Comparison of ENCODE assay signal across 10 cellular contexts in the genomic region with DNA sequence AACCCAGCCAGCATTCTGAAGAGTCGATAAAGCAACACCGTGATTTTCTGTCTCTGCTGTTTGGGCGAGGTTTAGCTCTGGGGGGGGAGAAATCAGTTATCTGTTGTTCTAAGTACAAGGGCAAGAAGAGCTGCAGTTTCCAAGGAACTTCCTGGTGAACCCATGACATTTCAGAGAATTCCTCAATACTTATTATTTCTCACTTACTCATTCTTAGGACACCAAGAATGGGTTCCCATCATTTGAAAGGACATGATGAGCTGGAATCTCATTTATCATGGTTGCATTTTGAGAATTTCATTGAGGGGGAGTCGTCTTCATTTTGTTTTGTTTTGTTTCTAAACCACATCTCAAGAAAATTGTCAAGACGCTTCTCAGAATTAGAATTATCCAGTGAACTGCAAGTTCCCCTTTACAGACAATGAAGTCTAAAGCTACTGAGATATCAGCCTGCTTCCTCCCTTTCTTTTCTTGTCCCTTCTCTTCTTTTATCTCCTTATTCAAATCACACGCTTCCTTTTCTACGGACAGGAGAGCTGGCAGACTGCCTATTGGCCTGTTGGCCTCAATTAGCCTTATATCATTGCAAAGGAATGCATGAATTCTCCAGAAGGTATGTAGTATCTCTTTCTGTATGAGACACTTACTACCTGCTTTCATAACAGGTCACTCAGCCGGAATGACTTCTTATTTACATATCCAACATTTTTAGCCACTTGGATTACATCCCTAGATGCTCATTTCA. TPM values are rescaled to one million over a fixed set of nuclear protein-coding genes. Genes with fewer than 3 reads are reported as not detected.
DNase-seq lines count a peak whose midpoint lies in the region; ATAC-seq and TF ChIP-seq lines count a peak whose summit lies in the region.
"Had no signal": no experiment of that assay in that cellular context is flagged by ENCODE, and none has a peak within 500 bp of the region (broad histone marks: within the 10 kb centered on the region; RNA-seq: fewer than 3 reads in every experiment).

No MANE protein-coding gene starts in this region.

- H3K9me2 ChIP-seq in MM.1S (replicated peaks; ENCODE audit: insufficient read depth, low read length) = no peaks in the 10 kb centered on the region

- H3K36me3 ChIP-seq in skeletal muscle tissue (ENCODE audit: control insufficient read depth in 3 of 3, insufficient read depth in 3 of 3, low read length in 3 of 3) (no peaks in the 10 kb centered on the region), MM.1S (replicated peaks; ENCODE audit: insufficient read depth, low read length) (no peaks in the 10 kb centered on the region)

- H3K9ac ChIP-seq in skeletal muscle tissue (ENCODE audit: low read depth in 1 of 3, low read length in 3 of 3) (no peak overlapping the region), MM.1S (ENCODE audit: low read length) (no peak overlapping the region)

- TF ChIP-seq CTCF in MM.1S (IDR thresholded peaks at IDR 0.05; ENCODE audit: low read length) = no peak

- H3F3A ChIP-seq in MM.1S (ENCODE audit: insufficient read depth, low read length) = peaks cover 15% of the 10 kb centered on the region; the same call in 1 of the 2 replicates

- H4K20me1 ChIP-seq in MM.1S (ENCODE audit: insufficient read depth, low read length) = no peaks in the 10 kb centered on the region

- peak overlapping the region; percentile 41 for H3K27ac ChIP-seq in skeletal muscle tissue (ENCODE audit: low read depth, low read length)
- no peak overlapping the region for H3K27ac ChIP-seq in MM.1S (ENCODE audit: low read length)

- H3K4me1 ChIP-seq in skeletal muscle tissue (ENCODE audit: control insufficient read depth in 3 of 3, insufficient read depth in 3 of 3, low read length in 3 of 3) = peaks cover 25 to 40% (median 34%) of the 10 kb centered on the region in 3 donors
- H3K4me1 ChIP-seq in MM.1S (ENCODE audit: low read length) = peaks cover 34% of the 10 kb centered on the region

- H3K4me3 ChIP-seq in skeletal muscle tissue (ENCODE audit: low read length in 3 of 3) (no peak overlapping the region), MM.1S (ENCODE audit: low read length) (no peak overlapping the region)

- no peaks in the 10 kb centered on the region for H3K27me3 ChIP-seq in skeletal muscle tissue (ENCODE audit: control insufficient read depth in 3 of 3, insufficient read depth in 3 of 3, low read length in 3 of 3)
- H3K27me3 ChIP-seq in MM.1S (replicated peaks; ENCODE audit: insufficient read depth, low read length) = no peaks in the 10 kb centered on the region

- ATAC-seq in HG02759 (IDR thresholded peaks at IDR 0.05; ENCODE audit: unreplicated experiment) = no peak
- ATAC-seq: stimulated activated naive B cell treated with anti-CD40 and anti-IgM and Interleukin-4, amounts not matched to agents 10 μg/mL and 1 μg/mL and 100 μg/mL, for 72 hours had no signal

- no peak overlapping the region for H3K4me2 ChIP-seq in MM.1S (ENCODE audit: low read depth, low read length)

- no peak for TF ChIP-seq POLR2A in erythroblast (IDR thresholded peaks at IDR 0.05; ENCODE audit: low read length)

- H2AFZ ChIP-seq in MM.1S (ENCODE audit: low read length) = no peak overlapping the region

- H3K9me3 ChIP-seq in skeletal muscle tissue (ENCODE audit: control insufficient read depth in 3 of 3, low read length in 3 of 3) (no peaks in the 10 kb centered on the region), MM.1S (replicated peaks; ENCODE audit: insufficient read depth, low read length) (no peaks in the 10 kb centered on the region)

- DNase-seq in HS-27A (ENCODE audit: low read depth) (peak; percentile 72), amniotic epithelial cell (ENCODE audit: low read depth) (peak; percentile 95), iPS-NIHi7 (ENCODE audit: extremely low spot score) (peak; percentile 41), erythroblast (lab: John Stamatoyannopoulos, UW) (no peak), MM.1S (no peak), occipital lobe (lab: John Stamatoyannopoulos, UW) (no peak)
- DNase-seq: activated CD8-positive, alpha-beta memory T cell treated with anti-CD3 and anti-CD28 coated beads for 24 hours; stimulated activated naive B cell treated with anti-CD40 and anti-IgM and Interleukin-4, amounts not matched to agents 10 μg/mL and 1 μg/mL and 100 μg/mL, for 72 hours had no signal

- H3K79me2 ChIP-seq in MM.1S (ENCODE audit: low read length) = no peaks in the 10 kb centered on the region

RNA-seq across cellular contexts. Expression of a gene that starts 53.7 kb away (rescaled TPM):
- total RNA-seq in skeletal muscle tissue (28.7 TPM), occipital lobe (163 TPM)

Comparison
In these comparisons a context has a peak if more than half of its experiments do, and no peak if none do; other contexts are left out.
1. DNase-seq: peak in HS-27A (single experiment), amniotic epithelial cell (single experiment) and iPS-NIHi7 (single experiment); none in erythroblast (0 of 2), MM.1S (single experiment) and occipital lobe (single experiment).